ENCODE assay signal across 9 cellular contexts in genomic region chr6:112202639-112203341, GRCh38. TPM values are rescaled to one million over a fixed set of nuclear protein-coding genes. Genes with fewer than 3 reads are reported as not detected.
DNase-seq lines count a peak whose midpoint lies in the region; ATAC-seq and TF ChIP-seq lines count a peak whose summit lies in the region.
"Had no signal": no experiment of that assay in that cellular context is flagged by ENCODE, and none has a peak within 500 bp of the region (broad histone marks: within the 10 kb centered on the region; RNA-seq: fewer than 3 reads in every experiment).

No MANE protein-coding gene starts in this region.

- no peak overlapping the region for H3K4me3 Mint-ChIP-seq in stimulated activated naive B cell treated with anti-CD40 and anti-IgM and Interleukin-4, amounts not matched to agents 10 μg/mL and 1 μg/mL and 100 μg/mL, for 72 hours

- H2AFZ ChIP-seq in GM23248 = peak overlapping the region; percentile 12; the same call in 1 of the 2 replicates

- H3K27me3 Mint-ChIP-seq in stimulated activated naive B cell treated with anti-CD40 and anti-IgM and Interleukin-4, amounts not matched to agents 10 μg/mL and 1 μg/mL and 100 μg/mL, for 72 hours = peaks cover 11 to 14% of the 10 kb centered on the region in 2 donors

- no peak overlapping the region for H3K4me3 ChIP-seq in GM23248

- H4K20me1 ChIP-seq in GM23248 (ENCODE audit: insufficient read depth) = no peaks in the 10 kb centered on the region

- H3K27ac ChIP-seq in GM23248 (peak overlapping the region; percentile 88), layer of hippocampus (ENCODE audit: low read depth, low read length) (peak overlapping the region; percentile 47)

- no peak for TF ChIP-seq CTCF in GM10248 (IDR thresholded peaks at IDR 0.05; ENCODE audit: control extremely low read depth, extremely low read depth, low read depth, missing control alignments)

- POLR2A ChIA-PET in GM10248 (lab: Yijun Ruan, JAX) = no interaction called here

- no peaks in the 10 kb centered on the region for H3K27me3 ChIP-seq in GM23248 (replicated peaks; ENCODE audit: insufficient read depth)
- H3K27me3 ChIP-seq in layer of hippocampus (ENCODE audit: control insufficient read depth, insufficient read depth, low read length) = no peaks in the 10 kb centered on the region

- peaks cover 47% of the 10 kb centered on the region for H3K79me2 ChIP-seq in GM23248 (ENCODE audit: insufficient read depth)

- peaks cover 88% of the 10 kb centered on the region for H3F3A ChIP-seq in GM23248 (ENCODE audit: insufficient read depth)

- peak overlapping the region; percentile 68 for H3K9ac ChIP-seq in GM23248

- DNase-seq in GM10248 (ENCODE audit: extremely low spot score) (peak; percentile 16), GM23248 (peak; percentile 63), NCI-H2227 treated with DMSO at 0.1 percent for 48 hours (lab: John Stamatoyannopoulos, UW) (peak; percentile 49), OCI-M2 (lab: John Stamatoyannopoulos, UW; ENCODE audit: unreplicated experiment) (no peak)
- DNase-seq in activated naive CD4-positive, alpha-beta T cell (lab: John Stamatoyannopoulos, UW) = no peak
- DNase-seq in stimulated activated naive B cell treated with anti-CD40 and anti-IgM and Interleukin-4, amounts not matched to agents 10 μg/mL and 1 μg/mL and 100 μg/mL, for 72 hours = no peak
- DNase-seq in stimulated activated CD4-positive, alpha-beta T cell treated with anti-CD3 and anti-CD28 coated beads, Interleukin-4, amount 100 ng/mL, for 24 hours = no peak

- no peaks in the 10 kb centered on the region for H3K9me2 ChIP-seq in GM23248 (ENCODE audit: insufficient read depth)

- no peaks in the 10 kb centered on the region for H3K9me3 ChIP-seq in GM23248 (ENCODE audit: low read depth)

- peak overlapping the region; percentile 70 for H3K4me2 ChIP-seq in GM23248 (ENCODE audit: unreplicated experiment)

- CTCF ChIA-PET in GM10248 (lab: Yijun Ruan, JAX) = no interaction called here

- H3K9me3 Mint-ChIP-seq in stimulated activated naive B cell treated with anti-CD40 and anti-IgM and Interleukin-4, amounts not matched to agents 10 μg/mL and 1 μg/mL and 100 μg/mL, for 72 hours = peaks cover 0 to 5% of the 10 kb centered on the region in 2 donors

- in situ Hi-C loops in GM23248 (cut with MboI) = no loop called here

- no peak overlapping the region for H3K27ac Mint-ChIP-seq in stimulated activated naive B cell treated with anti-CD40 and anti-IgM and Interleukin-4, amounts not matched to agents 10 μg/mL and 1 μg/mL and 100 μg/mL, for 72 hours

- peaks cover 62% of the 10 kb centered on the region for H3K4me1 ChIP-seq in GM23248 (ENCODE audit: insufficient read depth)

- peaks cover 70% of the 10 kb centered on the region for H3K36me3 ChIP-seq in GM23248 (ENCODE audit: low read depth)

- ATAC-seq in stimulated activated naive B cell treated with anti-CD40 and anti-IgM and Interleukin-4, amounts not matched to agents 10 μg/mL and 1 μg/mL and 100 μg/mL, for 72 hours (replicated peaks) = no peak

- 5 to 8% methylated on average over 12 of the region's 12 CpGs for WGBS in GM23248 (ENCODE audit: low coverage in 1 of 2, low lambda C conversion rate in 2 of 2, missing lambda C conversion rate in 2 of 2), 2 experiments

- H3K36me3 Mint-ChIP-seq in stimulated activated naive B cell treated with anti-CD40 and anti-IgM and Interleukin-4, amounts not matched to agents 10 μg/mL and 1 μg/mL and 100 μg/mL, for 72 hours = no peaks in the 10 kb centered on the region

- peaks cover 0 to 2% of the 10 kb centered on the region in 2 donors for H3K4me1 Mint-ChIP-seq in stimulated activated naive B cell treated with anti-CD40 and anti-IgM and Interleukin-4, amounts not matched to agents 10 μg/mL and 1 μg/mL and 100 μg/mL, for 72 hours

RNA-seq across cellular contexts. Expression of gene LAMA4, which starts 51.6 kb away (rescaled TPM):
- total RNA-seq in GM23248 (2014; rRNA removed; shearing (Covaris generic)) = 429 and 440 TPM in 2 replicates
- polyA plus RNA-seq in GM23248 (2016; fragmentation: Nextera tagmentation; extraction: Ambion mirVana) = 331 and 339 TPM in 2 replicates
- total RNA-seq: T-helper 2 cell treated with Interferon-gamma antibody and Interleukin-4, amounts not matched to agents 100 ng/mL and 5 ng/mL, for 36 hours had no signal

Comparison
In these comparisons a context has a peak if more than half of its experiments do, and no peak if none do; other contexts are left out.
1. DNase-seq: peak in GM10248 (single experiment), GM23248 (single experiment) and NCI-H2227 treated with DMSO at 0.1 percent for 48 hours (single experiment); none in activated naive CD4-positive, alpha-beta T cell (0 of 4), stimulated activated naive B cell treated with anti-CD40 and anti-IgM and Interleukin-4, amounts not matched to agents 10 μg/mL and 1 μg/mL and 100 μg/mL, for 72 hours (single experiment), OCI-M2 (single experiment) and stimulated activated CD4-positive, alpha-beta T cell treated with anti-CD3 and anti-CD28 coated beads, Interleukin-4, amount 100 ng/mL, for 24 hours (single experiment).